Comparison of ENCODE assay signal across 8 cellular contexts in genomic region chr16:19520861-19521331, GRCh38. TPM values are rescaled to one million over a fixed set of nuclear protein-coding genes. Genes with fewer than 3 reads are reported as not detected.
DNase-seq lines count a peak whose midpoint lies in the region; ATAC-seq, FAIRE-seq and TF ChIP-seq lines count a peak whose summit lies in the region.

No MANE protein-coding gene starts in this region.

- peaks cover 5% of the 10 kb centered on the region; the same call in 1 of the 2 replicates for H3K79me1 ChIP-seq in H1 (ENCODE audit: low read depth, low read length)

- peaks cover 0 to 18% (median 8%) of the 10 kb centered on the region in 4 experiments; a peak in 5 of 8 replicates for H3K36me3 ChIP-seq in H1 (ENCODE audit: control insufficient read depth in 2 of 4, insufficient read depth in 4 of 4, low read length in 3 of 4)

- POLR2A ChIA-PET in H1 (lab: Charles Lee; ENCODE audit: partially characterized antibody), result interaction anchor here (0.6 to 2.2 kb wide), 6 partner anchors 8 to 198 kb away, joined by 3 to 13 read pairs (median 4); partner anchors contain the start of genes IQCK and VPS35L

- CTCF ChIA-PET in H1 (lab: Charles Lee; ENCODE audit: partially characterized antibody), result interaction anchor here (1.0 to 1.1 kb wide), 2 partner anchors 13 to 304 kb away, joined by 3 to 5 read pairs; no protein-coding TSS in a partner anchor

- FAIRE-seq in H1 (lab: Jason Lieb, UNC), result no peak

- no peak overlapping the region for H3K56ac ChIP-seq in H1 (replicated peaks; ENCODE audit: insufficient read length, low read depth, low read length)

- WGBS in H1 (ENCODE audit: extremely low coverage in 1 of 2, insufficient coverage in 1 of 2, insufficient read length in 1 of 2, insufficient replicate concordance in 2 of 2, low coverage in 1 of 2, low lambda C conversion rate in 2 of 2, missing lambda C conversion rate in 1 of 2), 2 experiments, result 39% methylated on average over 8 of the region's 8 CpGs; no CpG with 5 or more reads in 1 of the 2 experiments

- peak overlapping the region; percentile 81 to 97 for H3K4me2 ChIP-seq in H1 (ENCODE audit: insufficient read depth in 1 of 2, low read depth in 2 of 2, low read length in 2 of 2)

- H3K36me3 Mint-ChIP-seq in neural crest cell (ENCODE audit: low read depth), result peaks cover 8% of the 10 kb centered on the region

- H3K4me3 Mint-ChIP-seq in neural crest cell, result peak overlapping the region; percentile 98

- no peak overlapping the region for H4K91ac ChIP-seq in H1 (replicated peaks; ENCODE audit: insufficient read length, low read length)

- H2BK120ac ChIP-seq in H1 (replicated peaks; ENCODE audit: low read depth, low read length), result no peak overlapping the region

- H3K9ac ChIP-seq in H1 (replicated peaks in 1 of 4; ENCODE audit: extremely low read depth in 1 of 4, low read depth in 3 of 4, low read length in 3 of 4), result peak overlapping the region in 3 of 4 experiments; percentile 81 to 86 (median 82); a peak in 4 of 7 replicates

- no peaks in the 10 kb centered on the region for H3K27me3 Mint-ChIP-seq in neural crest cell (ENCODE audit: low read depth)

- no peaks in the 10 kb centered on the region for H3K27me3 ChIP-seq in H1 (replicated peaks in 1 of 4; ENCODE audit: control insufficient read depth in 3 of 4, extremely low read depth in 1 of 4, insufficient read depth in 3 of 4, low read length in 3 of 4)

- no peak overlapping the region for H3K23ac ChIP-seq in H1 (ENCODE audit: insufficient read length)

- DNase-seq in activated gamma-delta T cell treated with Interleukin-2 at 50 U/mL for 16 hours (peak; percentile 8), activated gamma-delta T cell (lab: John Stamatoyannopoulos, UW) (no peak), RPMI7951 (ENCODE audit: low read depth) (peak; percentile 21), H1 (ENCODE audit: low read depth in 1 of 2, low spot score in 2 of 2) (no peak), neural crest cell (ENCODE audit: low read depth, low spot score) (no peak), NCI-H2081 treated with DMSO at 0.1 percent for 48 hours (lab: John Stamatoyannopoulos, UW) (no peak)

- H3K4ac ChIP-seq in H1 (replicated peaks; ENCODE audit: insufficient read length, low read depth, low read length), result no peak overlapping the region

- no peak for TF ChIP-seq CTCF in H1 (IDR thresholded peaks at IDR 0.05; ENCODE audit: control extremely low read depth in 1 of 3, insufficient read depth in 1 of 3, low read depth in 1 of 3, low read length in 3 of 3)
- no peak for TF ChIP-seq CTCF in neural crest cell (conservative IDR thresholded peaks at IDR 0.05)

- no peak overlapping the region for H2BK20ac ChIP-seq in H1 (ENCODE audit: low read length)

- H3K79me2 ChIP-seq in H1 (ENCODE audit: control insufficient read depth in 1 of 2, insufficient read depth in 2 of 2, low read length in 2 of 2), result peaks cover 3 to 57% of the 10 kb centered on the region in 2 experiments; a peak in 3 of 4 replicates

- H3K27ac ChIP-seq in H1 (ENCODE audit: low read depth, low read length), result no peak overlapping the region

- no peak for TF ChIP-seq POLR2A in H1 (IDR thresholded peaks at IDR 0.05; ENCODE audit: control extremely low read depth in 1 of 2, low read depth in 2 of 2, low read length in 2 of 2)

- H3K9me3 Mint-ChIP-seq in neural crest cell, result no peaks in the 10 kb centered on the region

- no peak overlapping the region; the same call in 1 of the 2 replicates for H2AK5ac ChIP-seq in H1 (ENCODE audit: low read depth, low read length)

- H3K4me1 ChIP-seq in H1 (replicated peaks in 1 of 4; ENCODE audit: control insufficient read depth in 3 of 4, insufficient read depth in 4 of 4, low read length in 3 of 4), result peaks cover 5 to 17% (median 11%) of the 10 kb centered on the region in 4 experiments; a peak in 6 of 7 replicates

- peak overlapping the region; percentile 85 to 92 (median 88) for H3K4me3 ChIP-seq in H1 (ENCODE audit: extremely low read depth in 1 of 4, insufficient read depth in 2 of 4, low read depth in 3 of 4, low read length in 4 of 4)

- no peak for TF ChIP-seq RAD21 in H1 (IDR thresholded peaks at IDR 0.05 in 1 of 2, conservative IDR thresholded peaks at IDR 0.05 in 1 of 2; ENCODE audit: low read depth in 2 of 2, low read length in 2 of 2)

- H2BK5ac ChIP-seq in H1 (ENCODE audit: low read depth, low read length), result no peak overlapping the region; the same call in 1 of the 2 replicates

- H3K27ac Mint-ChIP-seq in neural crest cell (ENCODE audit: unreplicated experiment), result peak overlapping the region; percentile 75

- ATAC-seq in GM18873 (IDR thresholded peaks at IDR 0.05; ENCODE audit: low FRiP score, unreplicated experiment) (no peak), GM19455 (IDR thresholded peaks at IDR 0.05; ENCODE audit: unreplicated experiment) (no peak)

- peaks cover 53% of the 10 kb centered on the region for H3K4me1 Mint-ChIP-seq in neural crest cell

- peaks cover 2 to 4% of the 10 kb centered on the region in 2 experiments for H4K20me1 ChIP-seq in H1 (replicated peaks in 1 of 2; ENCODE audit: control insufficient read depth in 1 of 2, insufficient read depth in 2 of 2, low read length in 2 of 2)

- H2BK12ac ChIP-seq in H1 (ENCODE audit: low read depth, low read length), result no peak overlapping the region

- no peaks in the 10 kb centered on the region for H3K9me3 ChIP-seq in H1 (ENCODE audit: insufficient read depth in 2 of 2, low read depth in 1 of 2, low read length in 1 of 2)

- H2BK15ac ChIP-seq in H1 (ENCODE audit: low read length), result no peak overlapping the region

- H3K23me2 ChIP-seq in H1 (ENCODE audit: low read depth, low read length), result peaks cover 8% of the 10 kb centered on the region

- H4K8ac ChIP-seq in H1 (ENCODE audit: extremely low read depth, insufficient read depth, low read length), result no peak overlapping the region

- H2AFZ ChIP-seq in H1 (ENCODE audit: low read length), result no peak overlapping the region

- no peak overlapping the region for H3K18ac ChIP-seq in H1 (ENCODE audit: extremely low read depth, low read length)

- H4K5ac ChIP-seq in H1 (ENCODE audit: insufficient read length, low read depth, low read length), result no peak overlapping the region

- no peak overlapping the region for H3K14ac ChIP-seq in H1 (ENCODE audit: insufficient read length)

- TF ChIP-seq EP300 in H1 (IDR thresholded peaks at IDR 0.05; ENCODE audit: borderline replicate concordance in 1 of 2, low read depth in 2 of 2, low read length in 2 of 2), result no peak

TF ChIP-seq in H1, 55 proteins besides CTCF, POLR2A, EP300 and RAD21 (continues in another document):
- TF ChIP-seq ATF3 (IDR thresholded peaks at IDR 0.05; ENCODE audit: insufficient read depth, low read depth, low read length) (no peak), JUN (IDR thresholded peaks at IDR 0.05; ENCODE audit: low read depth, low read length) (no peak), JUND (IDR thresholded peaks at IDR 0.05; ENCODE audit: low read length) (no peak), CBX8 (IDR thresholded peaks at IDR 0.05; ENCODE audit: borderline replicate concordance, low read depth, low read length) (no peak), CEBPB (IDR thresholded peaks at IDR 0.05; ENCODE audit: low read depth, low read length) (no peak), RFX5 (IDR thresholded peaks at IDR 0.05; ENCODE audit: borderline replicate concordance, low read depth, low read length) (no peak), SRF (IDR thresholded peaks at IDR 0.05; ENCODE audit: low read depth, low read length) (no peak), KDM1A (IDR thresholded peaks at IDR 0.05; ENCODE audit: borderline replicate concordance, low read length) (no peak), POU5F1 (IDR thresholded peaks at IDR 0.05; ENCODE audit: low read depth, low read length) (no peak)

RNA-seq across cellular contexts. Expression of gene GDE1, which starts 1.0 kb away (rescaled TPM):
- total RNA-seq in RPMI7951 (2014; rRNA removed; shearing (Covaris generic)), result 62.0 and 68.1 TPM in 2 replicates
- total RNA-seq in H1 (2021; fragmentation: NEBNext Ultra II Directional; extraction: Animal tissue kit (Norgen Biotek cat#: 25700)), result 65.8 and 70.8 TPM in 2 replicates
- polyA plus RNA-seq in H1 (2011; rRNA removed), result 28.0 and 29.2 TPM in 2 replicates
- 33.3 TPM for polyA plus RNA-seq in H1 (2011; cell fraction: cytosol; rRNA removed)
- 19.7 TPM for polyA plus RNA-seq in H1 (2011; cell fraction: nucleus; rRNA removed)
- polyA plus RNA-seq in H1 (2012, experiment 1 of 2), result 47.3 to 78.4 TPM (median 49.7 TPM) in 4 replicates
- polyA plus RNA-seq in H1 (2012, experiment 2 of 2), result 33.3 TPM
- 61.2 TPM for polyA plus RNA-seq in H1 (2013, experiment 1 of 2)
- polyA plus RNA-seq in H1 (2013, experiment 2 of 2), result 67.2 TPM
- 26.2 and 30.9 TPM in 2 replicates for polyA minus RNA-seq in H1 (2011; rRNA and poly(A)+ RNA removed)
- polyA minus RNA-seq in H1 (2011; cell fraction: cytosol; rRNA and poly(A)+ RNA removed), result 20.2 TPM
- polyA minus RNA-seq in H1 (2011; cell fraction: nucleus; rRNA and poly(A)+ RNA removed), result 26.3 TPM
- total RNA-seq in neural crest cell, result 61.9 and 63.2 TPM in 2 replicates

RNA-seq across cellular contexts. Expression of gene CCP110, which starts 2.8 kb away (rescaled TPM):
- total RNA-seq in RPMI7951 (2014; rRNA removed; shearing (Covaris generic)), result 13.5 and 15.4 TPM in 2 replicates
- 16.1 and 19.8 TPM in 2 replicates for total RNA-seq in H1 (2021; fragmentation: NEBNext Ultra II Directional; extraction: Animal tissue kit (Norgen Biotek cat#: 25700))
- 2.6 and 3.2 TPM in 2 replicates for polyA plus RNA-seq in H1 (2011; rRNA removed)
- polyA plus RNA-seq in H1 (2011; cell fraction: cytosol; rRNA removed), result 5.2 TPM
- polyA plus RNA-seq in H1 (2011; cell fraction: nucleus; rRNA removed), result 2.5 TPM
- 5.0 to 12.4 TPM (median 6.9 TPM) in 4 replicates for polyA plus RNA-seq in H1 (2012, experiment 1 of 2)
- 0.79 TPM for polyA plus RNA-seq in H1 (2012, experiment 2 of 2)
- polyA plus RNA-seq in H1 (2013, experiment 1 of 2), result 9.1 TPM
- polyA plus RNA-seq in H1 (2013, experiment 2 of 2), result 8.2 TPM
- 6.7 and 7.6 TPM in 2 replicates for polyA minus RNA-seq in H1 (2011; rRNA and poly(A)+ RNA removed)
- 7.5 TPM for polyA minus RNA-seq in H1 (2011; cell fraction: cytosol; rRNA and poly(A)+ RNA removed)
- polyA minus RNA-seq in H1 (2011; cell fraction: nucleus; rRNA and poly(A)+ RNA removed), result 14.7 TPM
- total RNA-seq in neural crest cell, result 35.2 and 36.3 TPM in 2 replicates

RNA-seq across cellular contexts. Expression of gene VPS35L, which starts 34.6 kb away (rescaled TPM):
- 19.6 and 29.9 TPM in 2 replicates for total RNA-seq in RPMI7951 (2014; rRNA removed; shearing (Covaris generic))
- 55.1 and 57.1 TPM in 2 replicates for total RNA-seq in H1 (2021; fragmentation: NEBNext Ultra II Directional; extraction: Animal tissue kit (Norgen Biotek cat#: 25700))
- 31.5 and 40.3 TPM in 2 replicates for polyA plus RNA-seq in H1 (2011; rRNA removed)
- polyA plus RNA-seq in H1 (2011; cell fraction: cytosol; rRNA removed), result 36.8 TPM
- 101 TPM for polyA plus RNA-seq in H1 (2011; cell fraction: nucleus; rRNA removed)
- 38.1 to 46.4 TPM (median 40.5 TPM) in 4 replicates for polyA plus RNA-seq in H1 (2012, experiment 1 of 2)
- 12.7 TPM for polyA plus RNA-seq in H1 (2012, experiment 2 of 2)
- polyA plus RNA-seq in H1 (2013, experiment 1 of 2), result 34.0 TPM
- 33.8 TPM for polyA plus RNA-seq in H1 (2013, experiment 2 of 2)
- polyA minus RNA-seq in H1 (2011; rRNA and poly(A)+ RNA removed), result 128 and 144 TPM in 2 replicates
- 59.0 TPM for polyA minus RNA-seq in H1 (2011; cell fraction: cytosol; rRNA and poly(A)+ RNA removed)
- polyA minus RNA-seq in H1 (2011; cell fraction: nucleus; rRNA and poly(A)+ RNA removed), result 89.8 TPM
- 59.1 and 63.6 TPM in 2 replicates for total RNA-seq in neural crest cell

Comparison
In these comparisons a context has a peak if more than half of its experiments do, and no peak if none do; other contexts are left out.
1. DNase-seq: peak in activated gamma-delta T cell treated with Interleukin-2 at 50 U/mL for 16 hours (single experiment) and RPMI7951 (single experiment); none in activated gamma-delta T cell (single experiment), H1 (0 of 2), neural crest cell (single experiment) and NCI-H2081 treated with DMSO at 0.1 percent for 48 hours (single experiment).